Comparison of ENCODE assay signal across 28 cellular contexts in the genomic region with DNA sequence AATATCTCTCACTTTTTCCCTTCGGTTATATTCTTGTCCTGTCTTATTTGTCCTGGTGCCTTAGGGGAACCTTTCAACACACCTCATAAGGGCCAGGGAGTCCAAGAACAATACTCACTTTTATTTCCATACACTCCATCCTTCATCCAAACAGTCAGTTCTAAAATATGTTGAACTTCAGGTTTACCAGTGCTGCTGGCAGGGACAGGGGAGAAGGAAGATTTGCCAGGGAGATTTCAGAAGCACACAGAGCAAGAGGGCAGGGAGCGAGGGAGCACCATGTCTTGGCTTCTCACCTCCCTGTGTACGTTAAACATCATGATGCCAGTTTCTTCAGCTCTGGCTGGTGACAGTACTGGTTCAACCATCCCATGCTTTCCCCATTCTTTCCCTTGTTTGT.
"Had no signal": no experiment of that assay in that cellular context is flagged by ENCODE, and none has a peak within 500 bp of the region (broad histone marks: within the 10 kb centered on the region; RNA-seq: fewer than 3 reads in every experiment).

No MANE protein-coding gene starts in this region.

- H3K36me3 Mint-ChIP-seq: activated naive CD8-positive, alpha-beta T cell; memory B cell; naive thymus-derived CD4-positive, alpha-beta T cell had no signal

- H3K9ac ChIP-seq: parathyroid adenoma had no signal

- H3K27me3 ChIP-seq: cardiac muscle cell, colonic mucosa, esophagus muscularis mucosa, tibial nerve had no signal

- H3K27ac ChIP-seq: cardiac muscle cell, colonic mucosa, dorsolateral prefrontal cortex, esophagus muscularis mucosa, parathyroid adenoma, tibial nerve had no signal

- H3K4me1 ChIP-seq: colonic mucosa, parathyroid adenoma, tibial nerve had no signal

- H2AFZ ChIP-seq: parathyroid adenoma had no signal

- H3K27ac Mint-ChIP-seq: activated CD4-positive, alpha-beta T cell treated with anti-CD3 and anti-CD28 coated beads, Interleukin-2, amount 10 ng/mL, durations not matched to agents 7 days and 5 days; activated CD8-positive, alpha-beta T cell treated with anti-CD3 and anti-CD28 coated beads for 36 hours; activated naive CD8-positive, alpha-beta T cell; effector memory CD8-positive, alpha-beta T cell; memory B cell; naive thymus-derived CD4-positive, alpha-beta T cell; T-helper 17 cell had no signal

- H3K79me2 ChIP-seq: parathyroid adenoma had no signal

- H3K4me3 Mint-ChIP-seq: activated CD4-positive, alpha-beta T cell treated with anti-CD3 and anti-CD28 coated beads, Interleukin-2, amount 10 ng/mL, durations not matched to agents 7 days and 5 days; activated CD8-positive, alpha-beta T cell treated with anti-CD3 and anti-CD28 coated beads for 36 hours; activated naive CD8-positive, alpha-beta T cell; effector memory CD8-positive, alpha-beta T cell; memory B cell; naive thymus-derived CD4-positive, alpha-beta T cell; neural crest cell; T-helper 17 cell had no signal

- H3K4me1 Mint-ChIP-seq: activated CD4-positive, alpha-beta T cell treated with anti-CD3 and anti-CD28 coated beads, Interleukin-2, amount 10 ng/mL, durations not matched to agents 7 days and 5 days; memory B cell; naive thymus-derived CD4-positive, alpha-beta T cell; neural crest cell; T-helper 17 cell had no signal

- H3K36me3 ChIP-seq: cardiac muscle cell, colonic mucosa, esophagus muscularis mucosa, tibial nerve had no signal

- DNase-seq: activated CD4-positive, alpha-beta T cell treated with anti-CD3 and anti-CD28 coated beads, Interleukin-2, amount 10 ng/mL, durations not matched to agents 7 days and 5 days; activated CD4-positive, CD25-positive, alpha-beta regulatory T cell treated with anti-CD3 and anti-CD28 coated beads, Interleukin-2, amount 50 U/mL, for 72 hours; activated CD8-positive, alpha-beta T cell treated with anti-CD3 and anti-CD28 coated beads for 36 hours; activated naive CD4-positive, alpha-beta T cell; activated T-cell treated with anti-CD3 and anti-CD28 coated beads, Interleukin-2, amount 50 U/mL, for 48 hours; anterior cingulate cortex; cerebellar nuclear complex; colonic mucosa; dorsolateral prefrontal cortex; effector memory CD8-positive, alpha-beta T cell; foreskin melanocyte; islet precursor cell; left colon; midbrain; naive thymus-derived CD4-positive, alpha-beta T cell; nucleus accumbens; right cardiac atrium; stimulated activated CD4-positive, alpha-beta T cell treated with anti-CD3 and anti-CD28 coated beads, Interleukin-2, amount 100 ng/mL, for 48 hours; stimulated activated naive CD4-positive, alpha-beta T cell treated with Interleukin-2 at 50 U/mL for 16 hours; T-helper 17 cell; T1000 had no signal

- H3K27me3 Mint-ChIP-seq: activated CD4-positive, alpha-beta T cell treated with anti-CD3 and anti-CD28 coated beads, Interleukin-2, amount 10 ng/mL, durations not matched to agents 7 days and 5 days; activated CD8-positive, alpha-beta T cell treated with anti-CD3 and anti-CD28 coated beads for 36 hours; activated naive CD8-positive, alpha-beta T cell; effector memory CD8-positive, alpha-beta T cell; memory B cell; naive thymus-derived CD4-positive, alpha-beta T cell; T-helper 17 cell had no signal

- H3K4me3 ChIP-seq: cardiac muscle cell, colonic mucosa, dorsolateral prefrontal cortex, esophagus muscularis mucosa, tibial nerve had no signal

- H3K9me3 Mint-ChIP-seq: activated CD4-positive, alpha-beta T cell treated with anti-CD3 and anti-CD28 coated beads, Interleukin-2, amount 10 ng/mL, durations not matched to agents 7 days and 5 days; neural crest cell had no signal

- H3K9me3 ChIP-seq: colonic mucosa, esophagus muscularis mucosa, tibial nerve had no signal
